In genomic region chr1:20717452-20718342, GRCh38 we compare ENCODE assay signal across 8 cellular contexts. TPM values are rescaled to one million over a fixed set of nuclear protein-coding genes. Genes with fewer than 3 reads are reported as not detected.
DNase-seq lines count a peak whose midpoint lies in the region; ATAC-seq and TF ChIP-seq lines count a peak whose summit lies in the region.

Gene KIF17, minus strand, starts transcription at chr1:20718007. Its CDS starts 301 bp downstream, at chr1:20717706.

- peak within 1 kb of the TSS; percentile 55 for H3K4me3 ChIP-seq in epithelial cell of proximal tubule (ENCODE audit: low read depth, low read length)

- TF ChIP-seq CTCF in epithelial cell of proximal tubule (conservative IDR thresholded peaks at IDR 0.05; ENCODE audit: low read depth, low read length), result no peak

- no peak for ATAC-seq in GM21825 (IDR thresholded peaks at IDR 0.05; ENCODE audit: unreplicated experiment)

- DNase-seq in NCI-H748 (lab: John Stamatoyannopoulos, UW; ENCODE audit: unreplicated experiment), result peak; percentile 80
- no peak for DNase-seq in NCI-H748 treated with DMSO at 0.1 percent for 48 hours (lab: John Stamatoyannopoulos, UW)
- DNase-seq in NCI-H69 (lab: John Stamatoyannopoulos, UW), result peak; percentile 73
- peak; percentile 45 for DNase-seq in activated T-cell treated with anti-CD3 and anti-CD28 coated beads for 4 hours
- no peak for DNase-seq in epithelial cell of proximal tubule (ENCODE audit: low read depth)
- peak; percentile 78 for DNase-seq in mucosa of gallbladder (ENCODE audit: low spot score)
- peak; percentile 44 for DNase-seq in stimulated activated naive CD4-positive, alpha-beta T cell treated with Interleukin-2 at 50 U/mL for 16 hours (lab: John Stamatoyannopoulos, UW)

RNA-seq across cellular contexts. Expression of gene KIF17, which starts in this region (rescaled TPM):
- total RNA-seq in epithelial cell of proximal tubule (1.8 and 3.3 TPM in 2 replicates), mucosa of gallbladder (4.7 TPM)

Comparison
In these comparisons a context has a peak if more than half of its experiments do, and no peak if none do; other contexts are left out.
1. DNase-seq: peak in NCI-H748 (single experiment), NCI-H69 (single experiment), activated T-cell treated with anti-CD3 and anti-CD28 coated beads for 4 hours (single experiment), mucosa of gallbladder (single experiment) and stimulated activated naive CD4-positive, alpha-beta T cell treated with Interleukin-2 at 50 U/mL for 16 hours (single experiment); none in NCI-H748 treated with DMSO at 0.1 percent for 48 hours (single experiment) and epithelial cell of proximal tubule (single experiment).